5 cellular contexts compared by ENCODE assay signal in the genomic region with DNA sequence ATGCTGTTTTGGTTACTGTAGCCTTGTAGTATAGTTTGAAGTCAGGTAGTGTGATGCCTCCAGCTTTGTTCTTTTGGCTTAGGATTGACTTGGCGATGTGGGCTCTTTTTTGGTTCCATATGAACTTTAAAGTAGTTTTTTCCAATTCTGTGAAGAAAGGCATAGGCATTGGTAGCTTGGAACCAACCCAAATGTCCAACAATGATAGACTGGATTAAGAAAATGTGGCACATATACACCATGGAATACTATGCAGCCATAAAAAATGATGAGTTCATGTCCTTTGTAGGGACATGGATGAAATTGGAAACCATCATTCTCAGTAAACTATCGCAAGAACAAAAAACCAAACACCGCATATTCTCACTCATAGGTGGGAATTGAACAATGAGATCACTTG. TPM values are rescaled to one million over a fixed set of nuclear protein-coding genes. Genes with fewer than 3 reads are reported as not detected.
"Had no signal": no experiment of that assay in that cellular context is flagged by ENCODE, and none has a peak within 500 bp of the region (broad histone marks: within the 10 kb centered on the region; RNA-seq: fewer than 3 reads in every experiment).

No MANE protein-coding gene starts in this region.

RNA-seq across cellular contexts. Expression of a gene that starts 43.7 kb away (rescaled TPM):
- total RNA-seq: HepG2, HT-29, HT1080, IMR-90 had no signal
- polyA plus RNA-seq: HepG2, IgD-negative memory B cell, IMR-90 had no signal
